Comparison of ENCODE assay signal across 39 cellular contexts in genomic region chr1:162430583-162430982, GRCh38. TPM values are rescaled to one million over a fixed set of nuclear protein-coding genes. Genes with fewer than 3 reads are reported as not detected.
"Had no signal": no experiment of that assay in that cellular context is flagged by ENCODE, and none has a peak within 500 bp of the region (broad histone marks: within the 10 kb centered on the region; RNA-seq: fewer than 3 reads in every experiment).

No MANE protein-coding gene starts in this region.

- H3K9me3 ChIP-seq: adrenal gland, ascending aorta, body of pancreas had no signal

- H3K27ac ChIP-seq: adrenal gland, ascending aorta, body of pancreas, brain microvascular endothelial cell, breast epithelium, cardiac muscle cell had no signal

- H3K4me1 ChIP-seq: adrenal gland, ascending aorta, body of pancreas, breast epithelium had no signal

- ATAC-seq: activated naive CD4-positive, alpha-beta T cell treated with anti-CD3 and anti-CD28 coated beads, Interleukin-2, amount 50 U/mL, for 72 hours; activated naive CD8-positive, alpha-beta T cell treated with anti-CD3 and anti-CD28 coated beads, Interleukin-2, amount 50 U/mL, for 24 hours; activated T-cell treated with anti-CD3 and anti-CD28 coated beads, Interleukin-2, amount 50 U/mL, for 4 hours; activated T-cell treated with anti-CD3 and anti-CD28 coated beads, Interleukin-2, amount 50 U/mL, for 72 hours; activated T-helper 17 cell treated with anti-CD3 and anti-CD28 coated beads, Interleukin-2, amount 50 U/mL, for 72 hours; body of pancreas had no signal

- H3K36me3 ChIP-seq: adrenal gland, ascending aorta, brain microvascular endothelial cell, breast epithelium, cardiac muscle cell had no signal

- DNase-seq: activated effector memory CD4-positive, alpha-beta T cell treated with anti-CD3 and anti-CD28 coated beads, Interleukin-2, amount 50 U/mL, for 16 hours; activated effector memory CD4-positive, alpha-beta T cell treated with Interleukin-2 at 50 U/mL for 16 hours; activated gamma-delta T cell; activated gamma-delta T cell treated with Interleukin-2 at 50 U/mL for 16 hours; activated naive CD4-positive, alpha-beta T cell; activated naive CD4-positive, alpha-beta T cell treated with anti-CD3 and anti-CD28 coated beads for 36 hours; activated naive CD4-positive, alpha-beta T cell treated with anti-CD3 and anti-CD28 coated beads, Interleukin-2, amount 10 ng/mL, durations not matched to agents 7 days and 5 days; activated naive CD4-positive, alpha-beta T cell treated with anti-CD3 and anti-CD28 coated beads, Interleukin-2, amount 50 U/mL, for 16 hours; activated naive CD4-positive, alpha-beta T cell treated with Interleukin-2 at 50 U/mL for 16 hours; activated naive CD8-positive, alpha-beta T cell treated with anti-CD3 and anti-CD28 coated beads for 36 hours; activated naive CD8-positive, alpha-beta T cell treated with anti-CD3 and anti-CD28 coated beads, Interleukin-2, amount 10 ng/mL, durations not matched to agents 7 days and 5 days; activated naive CD8-positive, alpha-beta T cell treated with anti-CD3 and anti-CD28 coated beads, Interleukin-2, amount 50 U/mL, for 24 hours; activated T-cell treated with anti-CD3 and anti-CD28 coated beads, Interleukin-2, amount 50 U/mL, for 24 hours; activated T-cell treated with anti-CD3 and anti-CD28 coated beads, Interleukin-2, amount 50 U/mL, for 4 hours; activated T-cell treated with anti-CD3 and anti-CD28 coated beads, Interleukin-2, amount 50 U/mL, for 48 hours; activated T-cell treated with anti-CD3 and anti-CD28 coated beads, Interleukin-2, amount 50 U/mL, for 72 hours; adrenal gland; amniotic stem cell; amygdala; anterior cingulate cortex; aorta; body of pancreas; brain microvascular endothelial cell; caudate nucleus; central memory CD4-positive, alpha-beta T cell; cerebellar nuclear complex had no signal

- H3K4me3 ChIP-seq: adrenal gland, ascending aorta, body of pancreas, breast epithelium, cardiac muscle cell had no signal

- H3K27me3 ChIP-seq: adrenal gland, ascending aorta, body of pancreas, brain microvascular endothelial cell, breast epithelium, cardiac muscle cell had no signal

- FAIRE-seq: astrocyte, bronchial epithelial cell had no signal

RNA-seq across cellular contexts. Expression of gene SH2D1B, which starts 18.6 kb away (rescaled TPM):
- total RNA-seq: activated naive CD4-positive, alpha-beta T cell treated with anti-CD3 and anti-CD28 coated beads for 36 hours; activated naive CD8-positive, alpha-beta T cell treated with anti-CD3 and anti-CD28 coated beads for 36 hours; activated naive CD8-positive, alpha-beta T cell treated with anti-CD3 and anti-CD28 coated beads, Interleukin-2, amount 10 ng/mL, durations not matched to agents 7 days and 5 days; activated T-helper 17 cell treated with anti-CD3 and anti-CD28 coated beads, Interleukin-2, amount 50 U/mL, for 72 hours; ascending aorta; astrocyte; body of pancreas; bronchial epithelial cell; cardiac septum; cerebellum; chondrocyte had no signal

RNA-seq across cellular contexts. Expression of gene C1orf226, which starts 49.1 kb away (rescaled TPM):
- total RNA-seq: activated T-helper 1 cell treated with anti-CD3 and anti-CD28 coated beads, Interleukin-12 subunit alpha, Interleukin-12 subunit beta, Interleukin-2, Interleukin-4 antibody, amounts not matched to agents 30 ng/mL and 10 ng/mL and 1 ng/mL, durations not matched to agents 14 hours and 24 hours and 36 hours; activated T-helper 17 cell treated with anti-CD3 and anti-CD28 coated beads, Interleukin-2, amount 50 U/mL, for 72 hours had no signal

RNA-seq across cellular contexts. Expression of gene SPATA46, which starts 53.9 kb away (rescaled TPM):
- total RNA-seq: activated naive CD4-positive, alpha-beta T cell treated with anti-CD3 and anti-CD28 coated beads for 36 hours; activated naive CD4-positive, alpha-beta T cell treated with anti-CD3 and anti-CD28 coated beads, Interleukin-2, amount 50 U/mL, for 72 hours; activated naive CD8-positive, alpha-beta T cell treated with anti-CD3 and anti-CD28 coated beads for 36 hours; activated naive CD8-positive, alpha-beta T cell treated with anti-CD3 and anti-CD28 coated beads, Interleukin-2, amount 10 ng/mL, durations not matched to agents 7 days and 5 days; activated T-cell treated with anti-CD3 and anti-CD28 coated beads, Interleukin-2, amount 50 U/mL, for 4 hours; activated T-cell treated with anti-CD3 and anti-CD28 coated beads, Interleukin-2, amount 50 U/mL, for 72 hours; activated T-helper 1 cell treated with anti-CD3 and anti-CD28 coated beads, Interleukin-12 subunit alpha, Interleukin-12 subunit beta, Interleukin-2, Interleukin-4 antibody, amounts not matched to agents 30 ng/mL and 10 ng/mL and 1 ng/mL, durations not matched to agents 14 hours and 24 hours and 36 hours; activated T-helper 17 cell treated with anti-CD3 and anti-CD28 coated beads, Interleukin-2, amount 50 U/mL, for 72 hours; activated T-helper 2 cell treated with anti-CD3 and anti-CD28 coated beads, Interferon-gamma antibody, Interleukin-2, Interleukin-4, amounts not matched to agents 10 μg/mL and 5 μg/mL and 100 μg/mL, durations not matched to agents 14 hours and 24 hours and 36 hours; adrenal gland; aorta; ascending aorta; astrocyte; body of pancreas; breast epithelium; bronchial epithelial cell; cardiac muscle cell; cardiac septum; cerebellum; chondrocyte had no signal
- polyA plus RNA-seq: adipose tissue, adrenal gland, aorta, cardiac muscle cell had no signal
